ENCODE assay signal across 15 cellular contexts in genomic region chr10:14379556-14380330, GRCh38.
"Had no signal": no experiment of that assay in that cellular context is flagged by ENCODE, and none has a peak within 500 bp of the region (broad histone marks: within the 10 kb centered on the region; RNA-seq: fewer than 3 reads in every experiment).

No MANE protein-coding gene starts in this region.

- DNase-seq: activated CD4-positive, alpha-beta T cell treated with anti-CD3 and anti-CD28 coated beads, Interleukin-2, amount 50 U/mL, for 1 hour; activated CD8-positive, alpha-beta memory T cell treated with anti-CD3 and anti-CD28 coated beads for 24 hours; activated gamma-delta T cell treated with Interleukin-2 at 50 U/mL for 16 hours; gastrocnemius medialis; heart right ventricle; thyroid gland had no signal

- H3K9me3 Mint-ChIP-seq: dendritic cell treated with granulocyte-macrophage colony-stimulating factor and Interleukin-4, amounts not matched to agents 40 ng/mL and 50 ng/mL, for 4 days; natural killer cell treated with Interleukin-12 subunit alpha and Interleukin-12 subunit beta and Interleukin-15 and Interleukin-18, amount 100 ng/mL, for 72 hours; stimulated activated effector memory CD8-positive, alpha-beta T cell treated with anti-CD3 and anti-CD28 coated beads, Interleukin-12 subunit alpha, Interleukin-12 subunit beta, amount 100 ng/mL, for 72 hours; T-helper 2 cell treated with Interferon-gamma antibody and Interleukin-4, amounts not matched to agents 5 μg/mL and 100 μg/mL, for 36 hours had no signal

- H3K27me3 Mint-ChIP-seq: activated naive CD8-positive, alpha-beta T cell had no signal

- H3K4me3 ChIP-seq: gastrocnemius medialis, heart right ventricle, prostate gland, thyroid gland had no signal

- ATAC-seq: activated CD4-positive, CD25-positive, alpha-beta regulatory T cell treated with anti-CD3 and anti-CD28 coated beads, Interleukin-2, amount 50 U/mL, for 24 hours; gastrocnemius medialis; heart right ventricle; natural killer cell treated with Interleukin-12 subunit alpha and Interleukin-12 subunit beta and Interleukin-15 and Interleukin-18, amount 100 ng/mL, for 72 hours; sciatic nerve; stimulated activated effector memory CD8-positive, alpha-beta T cell treated with anti-CD3 and anti-CD28 coated beads, Interleukin-12 subunit alpha, Interleukin-12 subunit beta, amount 100 ng/mL, for 72 hours had no signal

- H3K9me3 ChIP-seq: gastrocnemius medialis, heart right ventricle, prostate gland, thyroid gland had no signal

- H3K27ac Mint-ChIP-seq: dendritic cell treated with granulocyte-macrophage colony-stimulating factor and Interleukin-4, amounts not matched to agents 40 ng/mL and 50 ng/mL, for 4 days; natural killer cell treated with Interleukin-12 subunit alpha and Interleukin-12 subunit beta and Interleukin-15 and Interleukin-18, amount 100 ng/mL, for 72 hours; stimulated activated effector memory CD8-positive, alpha-beta T cell treated with anti-CD3 and anti-CD28 coated beads, Interleukin-12 subunit alpha, Interleukin-12 subunit beta, amount 100 ng/mL, for 72 hours; T-helper 2 cell treated with Interferon-gamma antibody and Interleukin-4, amounts not matched to agents 5 μg/mL and 100 μg/mL, for 36 hours had no signal

- H3K36me3 Mint-ChIP-seq: natural killer cell treated with Interleukin-12 subunit alpha and Interleukin-12 subunit beta and Interleukin-15 and Interleukin-18, amount 100 ng/mL, for 72 hours; stimulated activated effector memory CD8-positive, alpha-beta T cell treated with anti-CD3 and anti-CD28 coated beads, Interleukin-12 subunit alpha, Interleukin-12 subunit beta, amount 100 ng/mL, for 72 hours had no signal

- H3K27me3 ChIP-seq: thyroid gland had no signal

- H3K4me1 Mint-ChIP-seq: stimulated activated effector memory CD8-positive, alpha-beta T cell treated with anti-CD3 and anti-CD28 coated beads, Interleukin-12 subunit alpha, Interleukin-12 subunit beta, amount 100 ng/mL, for 72 hours had no signal

- H3K4me1 ChIP-seq: gastrocnemius medialis, heart right ventricle, prostate gland had no signal

- H3K27ac ChIP-seq: epithelial cell of prostate, gastrocnemius medialis, heart right ventricle, prostate gland, thyroid gland had no signal

- H3K4me3 Mint-ChIP-seq: activated naive CD8-positive, alpha-beta T cell; dendritic cell treated with granulocyte-macrophage colony-stimulating factor and Interleukin-4, amounts not matched to agents 40 ng/mL and 50 ng/mL, for 4 days; natural killer cell treated with Interleukin-12 subunit alpha and Interleukin-12 subunit beta and Interleukin-15 and Interleukin-18, amount 100 ng/mL, for 72 hours; stimulated activated effector memory CD8-positive, alpha-beta T cell treated with anti-CD3 and anti-CD28 coated beads, Interleukin-12 subunit alpha, Interleukin-12 subunit beta, amount 100 ng/mL, for 72 hours; T-helper 2 cell treated with Interferon-gamma antibody and Interleukin-4, amounts not matched to agents 5 μg/mL and 100 μg/mL, for 36 hours had no signal
